1 cellular context compared by ENCODE assay signal in the genomic region with DNA sequence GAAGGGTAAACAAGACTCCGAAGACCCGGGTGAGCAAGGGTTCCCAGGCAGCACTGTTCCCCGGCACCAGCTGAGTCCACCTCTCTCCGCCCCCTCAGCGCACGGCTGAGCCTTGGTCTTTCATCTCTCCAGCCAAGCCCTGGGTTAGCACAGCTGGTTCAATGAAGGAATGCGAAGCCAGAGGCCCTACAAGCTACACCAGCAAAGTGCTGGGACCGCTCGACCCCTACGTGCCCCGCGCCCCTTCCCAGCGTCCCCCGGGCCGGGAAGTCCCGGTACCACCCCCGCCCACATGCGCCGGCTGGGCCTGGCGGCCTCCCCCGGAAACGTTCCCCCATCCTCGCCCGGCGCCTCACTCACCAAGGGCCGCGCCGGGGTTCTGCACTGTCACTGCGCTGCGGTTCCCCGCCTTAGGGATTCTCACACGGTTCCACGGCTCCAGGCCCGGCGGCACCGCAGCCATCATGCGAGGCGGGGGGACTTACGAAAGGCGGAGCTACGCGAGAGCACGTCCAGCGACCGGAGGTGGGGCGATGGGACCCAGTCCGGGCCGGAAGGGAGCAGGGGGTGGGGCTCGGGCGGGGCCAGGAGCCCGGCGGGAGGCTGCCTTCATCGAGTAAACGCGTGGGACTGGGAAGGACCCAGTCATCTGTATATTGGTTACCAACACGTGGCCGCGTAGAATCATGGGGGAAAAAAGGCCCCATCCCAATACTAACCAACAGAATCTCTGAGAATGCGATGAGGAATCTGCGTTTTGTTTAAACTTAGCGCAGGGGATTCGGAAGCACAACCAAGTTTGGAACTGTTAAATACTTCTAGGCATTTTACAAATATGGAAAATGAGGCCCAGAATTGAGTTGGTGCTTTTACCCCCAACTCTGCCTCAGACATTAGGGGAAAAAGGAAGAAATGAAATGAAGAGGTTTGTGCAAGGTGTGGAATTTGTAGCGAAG.
TF ChIP-seq lines count a peak whose summit lies in the region.

No MANE protein-coding gene starts in this region.

TF ChIP-seq in K562, 482 proteins besides CTCF, POLR2A, EP300 and RAD21 (continued from another document and continues in another):
- TF ChIP-seq, protein P1, sequence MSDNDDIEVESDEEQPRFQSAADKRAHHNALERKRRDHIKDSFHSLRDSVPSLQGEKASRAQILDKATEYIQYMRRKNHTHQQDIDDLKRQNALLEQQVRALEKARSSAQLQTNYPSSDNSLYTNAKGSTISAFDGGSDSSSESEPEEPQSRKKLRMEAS (CRISPR knock-in tag; IDR thresholded peaks at IDR 0.05) = peak; percentile 90
- peak; percentile 53 for TF ChIP-seq HMGN3 (IDR thresholded peaks at IDR 0.05; ENCODE audit: borderline replicate concordance, extremely low read depth, insufficient read length, low read depth, low read length)
- TF ChIP-seq NFE2 (IDR thresholded peaks at IDR 0.05; ENCODE audit: low read depth) = peak; percentile 55; the same call in 1 of the 2 replicates
- TF ChIP-seq, protein P2, sequence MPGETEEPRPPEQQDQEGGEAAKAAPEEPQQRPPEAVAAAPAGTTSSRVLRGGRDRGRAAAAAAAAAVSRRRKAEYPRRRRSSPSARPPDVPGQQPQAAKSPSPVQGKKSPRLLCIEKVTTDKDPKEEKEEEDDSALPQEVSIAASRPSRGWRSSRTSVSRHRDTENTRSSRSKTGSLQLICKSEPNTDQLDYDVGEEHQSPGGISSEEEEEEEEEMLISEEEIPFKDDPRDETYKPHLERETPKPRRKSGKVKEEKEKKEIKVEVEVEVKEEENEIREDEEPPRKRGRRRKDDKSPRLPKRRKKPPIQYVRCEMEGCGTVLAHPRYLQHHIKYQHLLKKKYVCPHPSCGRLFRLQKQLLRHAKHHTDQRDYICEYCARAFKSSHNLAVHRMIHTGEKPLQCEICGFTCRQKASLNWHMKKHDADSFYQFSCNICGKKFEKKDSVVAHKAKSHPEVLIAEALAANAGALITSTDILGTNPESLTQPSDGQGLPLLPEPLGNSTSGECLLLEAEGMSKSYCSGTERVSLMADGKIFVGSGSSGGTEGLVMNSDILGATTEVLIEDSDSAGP (CRISPR knock-in tag; IDR thresholded peaks at IDR 0.05) = no peak
- no peak for TF ChIP-seq HLTF (IDR thresholded peaks at IDR 0.05)
- TF ChIP-seq, protein P3, sequence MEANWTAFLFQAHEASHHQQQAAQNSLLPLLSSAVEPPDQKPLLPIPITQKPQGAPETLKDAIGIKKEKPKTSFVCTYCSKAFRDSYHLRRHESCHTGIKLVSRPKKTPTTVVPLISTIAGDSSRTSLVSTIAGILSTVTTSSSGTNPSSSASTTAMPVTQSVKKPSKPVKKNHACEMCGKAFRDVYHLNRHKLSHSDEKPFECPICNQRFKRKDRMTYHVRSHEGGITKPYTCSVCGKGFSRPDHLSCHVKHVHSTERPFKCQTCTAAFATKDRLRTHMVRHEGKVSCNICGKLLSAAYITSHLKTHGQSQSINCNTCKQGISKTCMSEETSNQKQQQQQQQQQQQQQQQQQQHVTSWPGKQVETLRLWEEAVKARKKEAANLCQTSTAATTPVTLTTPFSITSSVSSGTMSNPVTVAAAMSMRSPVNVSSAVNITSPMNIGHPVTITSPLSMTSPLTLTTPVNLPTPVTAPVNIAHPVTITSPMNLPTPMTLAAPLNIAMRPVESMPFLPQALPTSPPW (CRISPR knock-in tag; IDR thresholded peaks at IDR 0.05) = peak; percentile 88
- TF ChIP-seq MIER1 (IDR thresholded peaks at IDR 0.05; ENCODE audit: low read depth) = no peak
- TF ChIP-seq PHF8 (IDR thresholded peaks at IDR 0.05; ENCODE audit: borderline replicate concordance, low read length) = peak; percentile 81; the same call in 1 of the 2 replicates
- TF ChIP-seq ZNF699 (CRISPR knock-in tag; IDR thresholded peaks at IDR 0.05; ENCODE audit: insufficient replicate concordance) = no peak
- TF ChIP-seq, protein P4, sequence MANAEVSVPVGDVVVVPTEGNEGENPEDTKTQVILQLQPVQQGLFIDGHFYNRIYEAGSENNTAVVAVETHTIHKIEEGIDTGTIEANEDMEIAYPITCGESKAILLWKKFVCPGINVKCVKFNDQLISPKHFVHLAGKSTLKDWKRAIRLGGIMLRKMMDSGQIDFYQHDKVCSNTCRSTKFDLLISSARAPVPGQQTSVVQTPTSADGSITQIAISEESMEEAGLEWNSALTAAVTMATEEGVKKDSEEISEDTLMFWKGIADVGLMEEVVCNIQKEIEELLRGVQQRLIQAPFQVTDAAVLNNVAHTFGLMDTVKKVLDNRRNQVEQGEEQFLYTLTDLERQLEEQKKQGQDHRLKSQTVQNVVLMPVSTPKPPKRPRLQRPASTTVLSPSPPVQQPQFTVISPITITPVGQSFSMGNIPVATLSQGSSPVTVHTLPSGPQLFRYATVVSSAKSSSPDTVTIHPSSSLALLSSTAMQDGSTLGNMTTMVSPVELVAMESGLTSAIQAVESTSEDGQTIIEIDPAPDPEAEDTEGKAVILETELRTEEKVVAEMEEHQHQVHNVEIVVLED (CRISPR knock-in tag; IDR thresholded peaks at IDR 0.05) = peak; percentile 68
- TF ChIP-seq CCNT2 (IDR thresholded peaks at IDR 0.05; ENCODE audit: borderline replicate concordance, extremely low read depth, insufficient read length, low read depth, low read length) = peak; percentile 29
- no peak for TF ChIP-seq CBX2 (IDR thresholded peaks at IDR 0.05; ENCODE audit: insufficient read depth, low read length, poor library complexity, severe bottlenecking)
- TF ChIP-seq PHB2 (IDR thresholded peaks at IDR 0.05; ENCODE audit: low read depth) = no peak
- no peak for TF ChIP-seq ZNF76 (CRISPR knock-in tag; IDR thresholded peaks at IDR 0.05; ENCODE audit: borderline replicate concordance)
- no peak for TF ChIP-seq ZNF274 (IDR thresholded peaks at IDR 0.05; ENCODE audit: borderline replicate concordance, low read depth, low read length)
- peak; percentile 89 for TF ChIP-seq RBFOX2 (IDR thresholded peaks at IDR 0.05; ENCODE audit: low read depth, low read length)
- no peak for TF ChIP-seq EWSR1 (IDR thresholded peaks at IDR 0.05; ENCODE audit: borderline replicate concordance, low read depth, partially characterized antibody)
- TF ChIP-seq, protein P5, sequence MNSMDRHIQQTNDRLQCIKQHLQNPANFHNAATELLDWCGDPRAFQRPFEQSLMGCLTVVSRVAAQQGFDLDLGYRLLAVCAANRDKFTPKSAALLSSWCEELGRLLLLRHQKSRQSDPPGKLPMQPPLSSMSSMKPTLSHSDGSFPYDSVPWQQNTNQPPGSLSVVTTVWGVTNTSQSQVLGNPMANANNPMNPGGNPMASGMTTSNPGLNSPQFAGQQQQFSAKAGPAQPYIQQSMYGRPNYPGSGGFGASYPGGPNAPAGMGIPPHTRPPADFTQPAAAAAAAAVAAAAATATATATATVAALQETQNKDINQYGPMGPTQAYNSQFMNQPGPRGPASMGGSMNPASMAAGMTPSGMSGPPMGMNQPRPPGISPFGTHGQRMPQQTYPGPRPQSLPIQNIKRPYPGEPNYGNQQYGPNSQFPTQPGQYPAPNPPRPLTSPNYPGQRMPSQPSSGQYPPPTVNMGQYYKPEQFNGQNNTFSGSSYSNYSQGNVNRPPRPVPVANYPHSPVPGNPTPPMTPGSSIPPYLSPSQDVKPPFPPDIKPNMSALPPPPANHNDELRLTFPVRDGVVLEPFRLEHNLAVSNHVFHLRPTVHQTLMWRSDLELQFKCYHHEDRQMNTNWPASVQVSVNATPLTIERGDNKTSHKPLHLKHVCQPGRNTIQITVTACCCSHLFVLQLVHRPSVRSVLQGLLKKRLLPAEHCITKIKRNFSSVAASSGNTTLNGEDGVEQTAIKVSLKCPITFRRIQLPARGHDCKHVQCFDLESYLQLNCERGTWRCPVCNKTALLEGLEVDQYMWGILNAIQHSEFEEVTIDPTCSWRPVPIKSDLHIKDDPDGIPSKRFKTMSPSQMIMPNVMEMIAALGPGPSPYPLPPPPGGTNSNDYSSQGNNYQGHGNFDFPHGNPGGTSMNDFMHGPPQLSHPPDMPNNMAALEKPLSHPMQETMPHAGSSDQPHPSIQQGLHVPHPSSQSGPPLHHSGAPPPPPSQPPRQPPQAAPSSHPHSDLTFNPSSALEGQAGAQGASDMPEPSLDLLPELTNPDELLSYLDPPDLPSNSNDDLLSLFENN (IDR thresholded peaks at IDR 0.05; ENCODE audit: low read depth in 2 of 2, low read length in 2 of 2) = no peak
- TF ChIP-seq ZNF12 (CRISPR knock-in tag; IDR thresholded peaks at IDR 0.05) = no peak
- TF ChIP-seq, protein P6, sequence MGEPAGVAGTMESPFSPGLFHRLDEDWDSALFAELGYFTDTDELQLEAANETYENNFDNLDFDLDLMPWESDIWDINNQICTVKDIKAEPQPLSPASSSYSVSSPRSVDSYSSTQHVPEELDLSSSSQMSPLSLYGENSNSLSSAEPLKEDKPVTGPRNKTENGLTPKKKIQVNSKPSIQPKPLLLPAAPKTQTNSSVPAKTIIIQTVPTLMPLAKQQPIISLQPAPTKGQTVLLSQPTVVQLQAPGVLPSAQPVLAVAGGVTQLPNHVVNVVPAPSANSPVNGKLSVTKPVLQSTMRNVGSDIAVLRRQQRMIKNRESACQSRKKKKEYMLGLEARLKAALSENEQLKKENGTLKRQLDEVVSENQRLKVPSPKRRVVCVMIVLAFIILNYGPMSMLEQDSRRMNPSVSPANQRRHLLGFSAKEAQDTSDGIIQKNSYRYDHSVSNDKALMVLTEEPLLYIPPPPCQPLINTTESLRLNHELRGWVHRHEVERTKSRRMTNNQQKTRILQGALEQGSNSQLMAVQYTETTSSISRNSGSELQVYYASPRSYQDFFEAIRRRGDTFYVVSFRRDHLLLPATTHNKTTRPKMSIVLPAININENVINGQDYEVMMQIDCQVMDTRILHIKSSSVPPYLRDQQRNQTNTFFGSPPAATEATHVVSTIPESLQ (CRISPR knock-in tag; IDR thresholded peaks at IDR 0.05) = peak; percentile 50; the same call in 1 of the 2 replicates
- TF ChIP-seq KLF6 (CRISPR knock-in tag; IDR thresholded peaks at IDR 0.05; ENCODE audit: borderline replicate concordance) = 0 out of 2 replicates have a peak, but pooled peaks have one; percentile 37
- TF ChIP-seq SP1 (CRISPR knock-in tag; IDR thresholded peaks at IDR 0.05) = no peak
- TF ChIP-seq POLR3G (IDR thresholded peaks at IDR 0.05; ENCODE audit: extremely low read depth, insufficient read length, insufficient replicate concordance) = no peak
- peak; percentile 52 for TF ChIP-seq POLR2H (tag; IDR thresholded peaks at IDR 0.05; ENCODE audit: low read depth)
- TF ChIP-seq NR3C1 (CRISPR knock-in tag; IDR thresholded peaks at IDR 0.05) = peak; percentile 73; the same call in 1 of the 2 replicates
- TF ChIP-seq GABPB1 (CRISPR knock-in tag; IDR thresholded peaks at IDR 0.05) = peak; percentile 62; the same call in 1 of the 2 replicates
- TF ChIP-seq ZNF79 (CRISPR knock-in tag; IDR thresholded peaks at IDR 0.05; ENCODE audit: low read depth) = no peak
- TF ChIP-seq, protein P7, sequence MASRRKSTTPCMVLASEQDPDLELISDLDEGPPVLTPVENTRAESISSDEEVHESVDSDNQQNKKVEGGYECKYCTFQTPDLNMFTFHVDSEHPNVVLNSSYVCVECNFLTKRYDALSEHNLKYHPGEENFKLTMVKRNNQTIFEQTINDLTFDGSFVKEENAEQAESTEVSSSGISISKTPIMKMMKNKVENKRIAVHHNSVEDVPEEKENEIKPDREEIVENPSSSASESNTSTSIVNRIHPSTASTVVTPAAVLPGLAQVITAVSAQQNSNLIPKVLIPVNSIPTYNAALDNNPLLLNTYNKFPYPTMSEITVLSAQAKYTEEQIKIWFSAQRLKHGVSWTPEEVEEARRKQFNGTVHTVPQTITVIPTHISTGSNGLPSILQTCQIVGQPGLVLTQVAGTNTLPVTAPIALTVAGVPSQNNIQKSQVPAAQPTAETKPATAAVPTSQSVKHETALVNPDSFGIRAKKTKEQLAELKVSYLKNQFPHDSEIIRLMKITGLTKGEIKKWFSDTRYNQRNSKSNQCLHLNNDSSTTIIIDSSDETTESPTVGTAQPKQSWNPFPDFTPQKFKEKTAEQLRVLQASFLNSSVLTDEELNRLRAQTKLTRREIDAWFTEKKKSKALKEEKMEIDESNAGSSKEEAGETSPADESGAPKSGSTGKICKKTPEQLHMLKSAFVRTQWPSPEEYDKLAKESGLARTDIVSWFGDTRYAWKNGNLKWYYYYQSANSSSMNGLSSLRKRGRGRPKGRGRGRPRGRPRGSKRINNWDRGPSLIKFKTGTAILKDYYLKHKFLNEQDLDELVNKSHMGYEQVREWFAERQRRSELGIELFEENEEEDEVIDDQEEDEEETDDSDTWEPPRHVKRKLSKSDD (conservative IDR thresholded peaks at IDR 0.05; ENCODE audit: low read length) = no peak
- TF ChIP-seq, protein P8, sequence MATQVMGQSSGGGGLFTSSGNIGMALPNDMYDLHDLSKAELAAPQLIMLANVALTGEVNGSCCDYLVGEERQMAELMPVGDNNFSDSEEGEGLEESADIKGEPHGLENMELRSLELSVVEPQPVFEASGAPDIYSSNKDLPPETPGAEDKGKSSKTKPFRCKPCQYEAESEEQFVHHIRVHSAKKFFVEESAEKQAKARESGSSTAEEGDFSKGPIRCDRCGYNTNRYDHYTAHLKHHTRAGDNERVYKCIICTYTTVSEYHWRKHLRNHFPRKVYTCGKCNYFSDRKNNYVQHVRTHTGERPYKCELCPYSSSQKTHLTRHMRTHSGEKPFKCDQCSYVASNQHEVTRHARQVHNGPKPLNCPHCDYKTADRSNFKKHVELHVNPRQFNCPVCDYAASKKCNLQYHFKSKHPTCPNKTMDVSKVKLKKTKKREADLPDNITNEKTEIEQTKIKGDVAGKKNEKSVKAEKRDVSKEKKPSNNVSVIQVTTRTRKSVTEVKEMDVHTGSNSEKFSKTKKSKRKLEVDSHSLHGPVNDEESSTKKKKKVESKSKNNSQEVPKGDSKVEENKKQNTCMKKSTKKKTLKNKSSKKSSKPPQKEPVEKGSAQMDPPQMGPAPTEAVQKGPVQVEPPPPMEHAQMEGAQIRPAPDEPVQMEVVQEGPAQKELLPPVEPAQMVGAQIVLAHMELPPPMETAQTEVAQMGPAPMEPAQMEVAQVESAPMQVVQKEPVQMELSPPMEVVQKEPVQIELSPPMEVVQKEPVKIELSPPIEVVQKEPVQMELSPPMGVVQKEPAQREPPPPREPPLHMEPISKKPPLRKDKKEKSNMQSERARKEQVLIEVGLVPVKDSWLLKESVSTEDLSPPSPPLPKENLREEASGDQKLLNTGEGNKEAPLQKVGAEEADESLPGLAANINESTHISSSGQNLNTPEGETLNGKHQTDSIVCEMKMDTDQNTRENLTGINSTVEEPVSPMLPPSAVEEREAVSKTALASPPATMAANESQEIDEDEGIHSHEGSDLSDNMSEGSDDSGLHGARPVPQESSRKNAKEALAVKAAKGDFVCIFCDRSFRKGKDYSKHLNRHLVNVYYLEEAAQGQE (CRISPR knock-in tag; IDR thresholded peaks at IDR 0.05; ENCODE audit: low read depth) = no peak
- TF ChIP-seq MEIS2 (IDR thresholded peaks at IDR 0.05; ENCODE audit: partially characterized antibody) = no peak
- peak; percentile 26 for TF ChIP-seq DACH1 (IDR thresholded peaks at IDR 0.05; ENCODE audit: partially characterized antibody)
- peak; percentile 38 to 88 (median 78) for TF ChIP-seq YY1 (IDR thresholded peaks at IDR 0.05; ENCODE audit: borderline replicate concordance in 1 of 3, control insufficient read depth in 1 of 3, extremely low read depth in 1 of 3, insufficient read depth in 3 of 3, insufficient read length in 1 of 3, insufficient replicate concordance in 2 of 3, low read depth in 1 of 3, low read length in 2 of 3)
- no peak for TF ChIP-seq ZNF253 (CRISPR knock-in tag; conservative IDR thresholded peaks at IDR 0.05)
- peak; percentile 34; the same call in 1 of the 2 replicates for TF ChIP-seq RAD51 (IDR thresholded peaks at IDR 0.05; ENCODE audit: borderline replicate concordance, low read depth)
- no peak for TF ChIP-seq SMARCB1 (IDR thresholded peaks at IDR 0.05; ENCODE audit: insufficient read length, low read depth)
- peak; percentile 81 for TF ChIP-seq EGR1 (conservative IDR thresholded peaks at IDR 0.05)
- 0 out of 2 replicates have a peak, but pooled peaks have one; percentile 32 for TF ChIP-seq CBFA2T3 (IDR thresholded peaks at IDR 0.05)
- TF ChIP-seq HOXB6 (CRISPR knock-in tag; IDR thresholded peaks at IDR 0.05; ENCODE audit: borderline replicate concordance) = no peak
- no peak for TF ChIP-seq STAT5A (IDR thresholded peaks at IDR 0.05; ENCODE audit: borderline replicate concordance, low read length)
- TF ChIP-seq PHF20 (IDR thresholded peaks at IDR 0.05; ENCODE audit: partially characterized antibody) = peak; percentile 71
